11 cellular contexts compared by ENCODE assay signal in genomic region chr15:40443255-40443654, GRCh38. TPM values are rescaled to one million over a fixed set of nuclear protein-coding genes. Genes with fewer than 3 reads are reported as not detected.
DNase-seq lines count a peak whose midpoint lies in the region; TF ChIP-seq lines count a peak whose summit lies in the region.
"Had no signal": no experiment of that assay in that cellular context is flagged by ENCODE, and none has a peak within 500 bp of the region (broad histone marks: within the 10 kb centered on the region; RNA-seq: fewer than 3 reads in every experiment).

No MANE protein-coding gene starts in this region.

- no peaks in the 10 kb centered on the region for H3K9me3 Mint-ChIP-seq in activated naive CD4-positive, alpha-beta T cell treated with anti-CD3 and anti-CD28 coated beads, Interleukin-2, amount 10 ng/mL, durations not matched to agents 7 days and 5 days
- no peaks in the 10 kb centered on the region for H3K9me3 Mint-ChIP-seq in activated naive CD4-positive, alpha-beta T cell treated with anti-CD3 and anti-CD28 coated beads for 36 hours
- no peaks in the 10 kb centered on the region for H3K9me3 Mint-ChIP-seq in activated CD4-positive, alpha-beta memory T cell treated with anti-CD3 and anti-CD28 coated beads, Interleukin-2, amount 10 ng/mL, durations not matched to agents 7 days and 5 days
- no peaks in the 10 kb centered on the region for H3K9me3 Mint-ChIP-seq in type B pancreatic cell

- POLR2A ChIA-PET in activated CD4-positive, alpha-beta memory T cell treated with anti-CD3 and anti-CD28 coated beads, Interleukin-2, amount 10 ng/mL, durations not matched to agents 7 days and 5 days (lab: Charles Lee), result interaction anchor here (1.6 to 4.9 kb wide), 4 partner anchors 9 to 135 kb away, joined by 3 to 68 read pairs (median 5); partner anchors contain the start of gene PLCB2
- POLR2A ChIA-PET in GM10248 (lab: Yijun Ruan, JAX), result no interaction called here

- no peak for DNase-seq in activated naive CD4-positive, alpha-beta T cell treated with anti-CD3 and anti-CD28 coated beads, Interleukin-2, amount 10 ng/mL, durations not matched to agents 7 days and 5 days
- DNase-seq in activated naive CD4-positive, alpha-beta T cell treated with anti-CD3 and anti-CD28 coated beads for 36 hours, result no peak
- no peak for DNase-seq in activated CD4-positive, alpha-beta memory T cell treated with anti-CD3 and anti-CD28 coated beads, Interleukin-2, amount 10 ng/mL, durations not matched to agents 7 days and 5 days
- DNase-seq in kidney tubule cell (ENCODE audit: low spot score), result peak; percentile 39
- no peak for DNase-seq in type B pancreatic cell (ENCODE audit: extremely low spot score, unreplicated experiment)
- no peak for DNase-seq in GF-D8 (lab: John Stamatoyannopoulos, UW)
- no peak for DNase-seq in mesenteric fat pad (ENCODE audit: low spot score)
- DNase-seq in GM10248 (ENCODE audit: extremely low spot score), result no peak
- DNase-seq: activated CD8-positive, alpha-beta memory T cell treated with anti-CD3 and anti-CD28 coated beads, Interleukin-2, amount 10 ng/mL, durations not matched to agents 7 days and 5 days; mucosa of descending colon; transverse colon had no signal

- H3K4me3 Mint-ChIP-seq in activated naive CD4-positive, alpha-beta T cell treated with anti-CD3 and anti-CD28 coated beads, Interleukin-2, amount 10 ng/mL, durations not matched to agents 7 days and 5 days, result peak overlapping the region; percentile 90
- H3K4me3 Mint-ChIP-seq in activated naive CD4-positive, alpha-beta T cell treated with anti-CD3 and anti-CD28 coated beads for 36 hours, result no peak overlapping the region
- H3K4me3 Mint-ChIP-seq in activated CD4-positive, alpha-beta memory T cell treated with anti-CD3 and anti-CD28 coated beads, Interleukin-2, amount 10 ng/mL, durations not matched to agents 7 days and 5 days, result peak overlapping the region; percentile 87
- peak overlapping the region; percentile 91 for H3K4me3 Mint-ChIP-seq in type B pancreatic cell

- H3K27ac Mint-ChIP-seq in activated naive CD4-positive, alpha-beta T cell treated with anti-CD3 and anti-CD28 coated beads, Interleukin-2, amount 10 ng/mL, durations not matched to agents 7 days and 5 days, result no peak overlapping the region
- no peak overlapping the region for H3K27ac Mint-ChIP-seq in activated naive CD4-positive, alpha-beta T cell treated with anti-CD3 and anti-CD28 coated beads for 36 hours
- no peak overlapping the region for H3K27ac Mint-ChIP-seq in activated CD4-positive, alpha-beta memory T cell treated with anti-CD3 and anti-CD28 coated beads, Interleukin-2, amount 10 ng/mL, durations not matched to agents 7 days and 5 days
- H3K27ac Mint-ChIP-seq in type B pancreatic cell, result peak overlapping the region; percentile 51
- H3K27ac Mint-ChIP-seq: activated CD8-positive, alpha-beta memory T cell treated with anti-CD3 and anti-CD28 coated beads, Interleukin-2, amount 10 ng/mL, durations not matched to agents 7 days and 5 days had no signal

- peaks cover 14% of the 10 kb centered on the region for H3K36me3 Mint-ChIP-seq in activated naive CD4-positive, alpha-beta T cell treated with anti-CD3 and anti-CD28 coated beads, Interleukin-2, amount 10 ng/mL, durations not matched to agents 7 days and 5 days
- no peaks in the 10 kb centered on the region for H3K36me3 Mint-ChIP-seq in activated naive CD4-positive, alpha-beta T cell treated with anti-CD3 and anti-CD28 coated beads for 36 hours (ENCODE audit: low read depth)
- H3K36me3 Mint-ChIP-seq in activated CD4-positive, alpha-beta memory T cell treated with anti-CD3 and anti-CD28 coated beads, Interleukin-2, amount 10 ng/mL, durations not matched to agents 7 days and 5 days (ENCODE audit: low read depth), result peaks cover 8% of the 10 kb centered on the region
- H3K36me3 Mint-ChIP-seq in type B pancreatic cell, result no peaks in the 10 kb centered on the region
- H3K36me3 Mint-ChIP-seq: activated CD8-positive, alpha-beta memory T cell treated with anti-CD3 and anti-CD28 coated beads, Interleukin-2, amount 10 ng/mL, durations not matched to agents 7 days and 5 days had no signal

- intact Hi-C loops in activated naive CD4-positive, alpha-beta T cell treated with anti-CD3 and anti-CD28 coated beads for 36 hours (cut with micrococcal nuclease), result loop anchor here (2.0 kb wide), 2 partner anchors 28 to 122 kb away; partner anchors contain the start of genes CCDC32 and CHST14

- peaks cover 47% of the 10 kb centered on the region for H3K27me3 Mint-ChIP-seq in activated naive CD4-positive, alpha-beta T cell treated with anti-CD3 and anti-CD28 coated beads, Interleukin-2, amount 10 ng/mL, durations not matched to agents 7 days and 5 days
- H3K27me3 Mint-ChIP-seq in activated naive CD4-positive, alpha-beta T cell treated with anti-CD3 and anti-CD28 coated beads for 36 hours (ENCODE audit: low read depth), result peaks cover 20% of the 10 kb centered on the region
- peaks cover 33% of the 10 kb centered on the region for H3K27me3 Mint-ChIP-seq in activated CD4-positive, alpha-beta memory T cell treated with anti-CD3 and anti-CD28 coated beads, Interleukin-2, amount 10 ng/mL, durations not matched to agents 7 days and 5 days
- H3K27me3 Mint-ChIP-seq in type B pancreatic cell, result peaks cover 41% of the 10 kb centered on the region

- H3K4me1 Mint-ChIP-seq in activated naive CD4-positive, alpha-beta T cell treated with anti-CD3 and anti-CD28 coated beads, Interleukin-2, amount 10 ng/mL, durations not matched to agents 7 days and 5 days, result peaks cover 43% of the 10 kb centered on the region
- peaks cover 51% of the 10 kb centered on the region for H3K4me1 Mint-ChIP-seq in activated naive CD4-positive, alpha-beta T cell treated with anti-CD3 and anti-CD28 coated beads for 36 hours (ENCODE audit: low read depth)
- H3K4me1 Mint-ChIP-seq in activated CD4-positive, alpha-beta memory T cell treated with anti-CD3 and anti-CD28 coated beads, Interleukin-2, amount 10 ng/mL, durations not matched to agents 7 days and 5 days, result peaks cover 38% of the 10 kb centered on the region
- H3K4me1 Mint-ChIP-seq in type B pancreatic cell (ENCODE audit: unreplicated experiment), result peaks cover 40% of the 10 kb centered on the region

- CTCF ChIA-PET in activated naive CD4-positive, alpha-beta T cell treated with anti-CD3 and anti-CD28 coated beads, Interleukin-2, amount 10 ng/mL, durations not matched to agents 7 days and 5 days (lab: Charles Lee), result interaction anchor here (0.8 to 4.8 kb wide), 6 partner anchors 9 to 86 kb away, joined by 3 to 19 read pairs (median 4); no protein-coding TSS in a partner anchor
- CTCF ChIA-PET in activated naive CD4-positive, alpha-beta T cell treated with anti-CD3 and anti-CD28 coated beads for 36 hours (lab: Charles Lee), result interaction anchor here (0.6 to 2.6 kb wide), 10 partner anchors 11 to 390 kb away, joined by 3 to 21 read pairs (median 4); partner anchors contain the start of genes CHST14 and INAFM2
- CTCF ChIA-PET in activated CD4-positive, alpha-beta memory T cell treated with anti-CD3 and anti-CD28 coated beads, Interleukin-2, amount 10 ng/mL, durations not matched to agents 7 days and 5 days (lab: Charles Lee), result interaction anchor here (1.1 to 1.8 kb wide), 3 partner anchors 10 to 126 kb away, joined by 3 to 8 read pairs (median 4); partner anchors contain the start of gene RPUSD2
- CTCF ChIA-PET in GM10248 (lab: Yijun Ruan, JAX), result interaction anchor here (1.0 to 3.8 kb wide), 9 partner anchors 7 to 451 kb away, joined by 3 to 13 read pairs (median 4); partner anchors contain the start of gene VPS18

- no peak for TF ChIP-seq CTCF in type B pancreatic cell (conservative IDR thresholded peaks at IDR 0.05)
- TF ChIP-seq CTCF in GM10248 (IDR thresholded peaks at IDR 0.05; ENCODE audit: control extremely low read depth, extremely low read depth, low read depth, missing control alignments), result no peak

RNA-seq across cellular contexts. Expression of gene BAHD1, which starts 2.5 kb away (rescaled TPM):
- total RNA-seq in activated naive CD4-positive, alpha-beta T cell treated with anti-CD3 and anti-CD28 coated beads for 36 hours, result 10 to 100 TPM in 1 of 2 experiments, 1 to 10 TPM in 1; 9.9 to 11.7 TPM
- 10 to 100 TPM; 26.0 to 27.0 TPM for total RNA-seq in activated CD4-positive, alpha-beta memory T cell treated with anti-CD3 and anti-CD28 coated beads, Interleukin-2, amount 10 ng/mL, durations not matched to agents 7 days and 5 days
- total RNA-seq in type B pancreatic cell (ENCODE audit: low replicate concordance), result 21.6 and 24.8 TPM in 2 replicates
- total RNA-seq in mesenteric fat pad, result 16.2 TPM

RNA-seq across cellular contexts. Expression of gene CHST14, which starts 27.5 kb away (rescaled TPM):
- 1 to 10 TPM; 4.4 to 4.6 TPM for total RNA-seq in activated naive CD4-positive, alpha-beta T cell treated with anti-CD3 and anti-CD28 coated beads for 36 hours
- 10 to 100 TPM; 13.9 to 15.9 TPM for total RNA-seq in activated CD4-positive, alpha-beta memory T cell treated with anti-CD3 and anti-CD28 coated beads, Interleukin-2, amount 10 ng/mL, durations not matched to agents 7 days and 5 days
- total RNA-seq in type B pancreatic cell (ENCODE audit: low replicate concordance) (12.7 and 24.2 TPM in 2 replicates), mesenteric fat pad (10.9 TPM)

RNA-seq across cellular contexts. Expression of gene IVD, which starts 37.7 kb away (rescaled TPM):
- 10 to 100 TPM; 33.1 to 34.1 TPM for total RNA-seq in activated naive CD4-positive, alpha-beta T cell treated with anti-CD3 and anti-CD28 coated beads for 36 hours
- total RNA-seq in activated CD4-positive, alpha-beta memory T cell treated with anti-CD3 and anti-CD28 coated beads, Interleukin-2, amount 10 ng/mL, durations not matched to agents 7 days and 5 days, result 10 to 100 TPM; 38.1 to 38.4 TPM
- total RNA-seq in type B pancreatic cell (ENCODE audit: low replicate concordance) (31.9 and 86.6 TPM in 2 replicates), mesenteric fat pad (45.3 TPM)
